In the genomic region with DNA sequence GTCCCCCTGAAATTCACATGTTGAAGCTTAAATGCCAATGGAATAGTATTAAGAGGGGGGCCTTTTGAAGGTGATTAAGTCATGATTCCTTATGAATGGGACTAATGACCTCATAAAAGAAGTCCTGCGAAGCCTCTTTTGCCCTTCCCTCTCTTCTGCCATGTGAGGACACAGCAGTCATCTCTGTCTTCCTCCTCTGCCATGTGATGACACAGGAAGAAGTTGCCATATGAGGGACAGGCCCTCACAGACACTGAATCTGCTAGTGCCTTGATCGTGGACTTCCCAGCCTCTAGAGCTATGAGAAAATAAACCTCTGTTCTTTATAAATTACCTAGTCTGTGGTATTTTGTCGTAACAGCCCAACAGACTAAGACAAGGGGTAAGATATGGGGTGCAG, we compare ENCODE assay signal across 19 cellular contexts.
A peak's percentile ranks its signal among the peaks of the same experiment; 100 is the strongest.
DNase-seq lines count a peak whose midpoint lies in the region; ATAC-seq lines count a peak whose summit lies in the region.
"Had no signal": no experiment of that assay in that cellular context is flagged by ENCODE, and none has a peak within 500 bp of the region (broad histone marks: within the 10 kb centered on the region; RNA-seq: fewer than 3 reads in every experiment).

No MANE protein-coding gene starts in this region.

- peaks cover 29% of the 10 kb centered on the region for H3K36me3 Mint-ChIP-seq in activated CD4-positive, alpha-beta memory T cell treated with anti-CD3 and anti-CD28 coated beads for 36 hours
- peaks cover 45% of the 10 kb centered on the region for H3K36me3 Mint-ChIP-seq in activated CD4-positive, alpha-beta memory T cell treated with anti-CD3 and anti-CD28 coated beads, Interleukin-2, amount 10 ng/mL, durations not matched to agents 7 days and 5 days (ENCODE audit: low read depth)
- H3K36me3 Mint-ChIP-seq in activated T-helper 1 cell treated with anti-CD3 and anti-CD28 coated beads, Interleukin-12 subunit alpha, Interleukin-12 subunit beta, Interleukin-2, Interleukin-4 antibody, amounts not matched to agents 30 ng/mL and 10 ng/mL and 1 ng/mL, durations not matched to agents 14 hours and 24 hours and 36 hours (ENCODE audit: low read depth), result peaks cover 24% of the 10 kb centered on the region
- peaks cover 11 to 39% (median 22%) of the 10 kb centered on the region in 5 donors for H3K36me3 Mint-ChIP-seq in naive thymus-derived CD4-positive, alpha-beta T cell

- H3K27me3 ChIP-seq in naive thymus-derived CD4-positive, alpha-beta T cell (ENCODE audit: control insufficient read depth in 2 of 2, insufficient read depth in 2 of 2, low read length in 2 of 2), result no peaks in the 10 kb centered on the region
- H3K27me3 ChIP-seq: BLaER1, MG63, Peyer's patch had no signal

- peaks cover 0 to 6% (median 0%) of the 10 kb centered on the region in 3 experiments for H3K36me3 ChIP-seq in naive thymus-derived CD4-positive, alpha-beta T cell (ENCODE audit: control insufficient read depth in 2 of 3, insufficient read depth in 3 of 3, low read length in 3 of 3)
- H3K36me3 ChIP-seq: BLaER1, MG63, Peyer's patch had no signal

- POLR2A ChIA-PET in activated CD4-positive, alpha-beta memory T cell treated with anti-CD3 and anti-CD28 coated beads for 36 hours (lab: Charles Lee), result interaction anchor here (1.1 to 1.3 kb wide), 2 partner anchors 13 to 23 kb away, joined by 3 read pairs; no protein-coding TSS in a partner anchor
- POLR2A ChIA-PET in activated CD4-positive, alpha-beta memory T cell treated with anti-CD3 and anti-CD28 coated beads, Interleukin-2, amount 10 ng/mL, durations not matched to agents 7 days and 5 days (lab: Charles Lee), result interaction anchor here (0.8 to 4.6 kb wide), 5 partner anchors 12 to 46 kb away, joined by 3 to 26 read pairs (median 4); no protein-coding TSS in a partner anchor
- POLR2A ChIA-PET in naive thymus-derived CD4-positive, alpha-beta T cell (lab: Charles Lee), result interaction anchor here (0.6 to 1.3 kb wide), 4 partner anchors 21 to 84 kb away, joined by 3 to 4 read pairs (median 3); no protein-coding TSS in a partner anchor

- peak; percentile 19 for DNase-seq in activated CD4-positive, alpha-beta memory T cell treated with anti-CD3 and anti-CD28 coated beads for 36 hours
- DNase-seq in activated CD4-positive, alpha-beta memory T cell treated with anti-CD3 and anti-CD28 coated beads, Interleukin-2, amount 10 ng/mL, durations not matched to agents 7 days and 5 days, result no peak
- DNase-seq in CD1c-positive myeloid dendritic cell (ENCODE audit: extremely low spot score), result peak; percentile 47
- DNase-seq in activated T-helper 1 cell treated with anti-CD3 and anti-CD28 coated beads, Interleukin-12 subunit alpha, Interleukin-12 subunit beta, Interleukin-2, Interleukin-4 antibody, amounts not matched to agents 30 ng/mL and 10 ng/mL and 1 ng/mL, durations not matched to agents 14 hours and 24 hours and 36 hours (ENCODE audit: low spot score), result no peak
- no peak for DNase-seq in naive thymus-derived CD4-positive, alpha-beta T cell
- no peak for DNase-seq in kidney glomerular epithelial cell (lab: John Stamatoyannopoulos, UW)
- DNase-seq: 8988T, H7, MG63, NCI-H1092, NCI-H2227 treated with DMSO at 0.1 percent for 48 hours, NCI-H524, Peyer's patch had no signal

- H3K9me3 ChIP-seq in naive thymus-derived CD4-positive, alpha-beta T cell (ENCODE audit: control insufficient read depth in 2 of 3, low read length in 3 of 3), result peaks cover 0 to 8% (median 0%) of the 10 kb centered on the region in 3 experiments
- H3K9me3 ChIP-seq: MG63, Peyer's patch had no signal

- intact Hi-C loops in activated CD4-positive, alpha-beta memory T cell treated with anti-CD3 and anti-CD28 coated beads for 36 hours (cut with micrococcal nuclease), result no loop called here
- intact Hi-C loops in activated T-helper 1 cell treated with anti-CD3 and anti-CD28 coated beads, Interleukin-12 subunit alpha, Interleukin-12 subunit beta, Interleukin-2, Interleukin-4 antibody, amounts not matched to agents 30 ng/mL and 10 ng/mL and 1 ng/mL, durations not matched to agents 14 hours and 24 hours and 36 hours (cut with micrococcal nuclease), result no loop called here
- intact Hi-C loops in naive thymus-derived CD4-positive, alpha-beta T cell (cut with micrococcal nuclease), result no loop called here

- H3K27ac Mint-ChIP-seq in activated CD4-positive, alpha-beta memory T cell treated with anti-CD3 and anti-CD28 coated beads for 36 hours, result no peak overlapping the region
- H3K27ac Mint-ChIP-seq in activated CD4-positive, alpha-beta memory T cell treated with anti-CD3 and anti-CD28 coated beads, Interleukin-2, amount 10 ng/mL, durations not matched to agents 7 days and 5 days, result no peak overlapping the region
- H3K27ac Mint-ChIP-seq in activated T-helper 1 cell treated with anti-CD3 and anti-CD28 coated beads, Interleukin-12 subunit alpha, Interleukin-12 subunit beta, Interleukin-2, Interleukin-4 antibody, amounts not matched to agents 30 ng/mL and 10 ng/mL and 1 ng/mL, durations not matched to agents 14 hours and 24 hours and 36 hours, result peak overlapping the region; percentile 6
- H3K27ac Mint-ChIP-seq in naive thymus-derived CD4-positive, alpha-beta T cell, result peak overlapping the region in 2 of 9 donors; percentile 23 to 76

- H3K27me3 Mint-ChIP-seq in activated CD4-positive, alpha-beta memory T cell treated with anti-CD3 and anti-CD28 coated beads for 36 hours, result no peaks in the 10 kb centered on the region
- no peaks in the 10 kb centered on the region for H3K27me3 Mint-ChIP-seq in activated CD4-positive, alpha-beta memory T cell treated with anti-CD3 and anti-CD28 coated beads, Interleukin-2, amount 10 ng/mL, durations not matched to agents 7 days and 5 days
- peaks cover 2% of the 10 kb centered on the region for H3K27me3 Mint-ChIP-seq in activated T-helper 1 cell treated with anti-CD3 and anti-CD28 coated beads, Interleukin-12 subunit alpha, Interleukin-12 subunit beta, Interleukin-2, Interleukin-4 antibody, amounts not matched to agents 30 ng/mL and 10 ng/mL and 1 ng/mL, durations not matched to agents 14 hours and 24 hours and 36 hours (ENCODE audit: insufficient read depth)
- H3K27me3 Mint-ChIP-seq in naive thymus-derived CD4-positive, alpha-beta T cell, result no peaks in the 10 kb centered on the region

- no peak overlapping the region for H3K4me3 ChIP-seq in naive thymus-derived CD4-positive, alpha-beta T cell (ENCODE audit: low read length)
- H3K4me3 ChIP-seq: BLaER1, MG63, Peyer's patch had no signal

- ATAC-seq in naive thymus-derived CD4-positive, alpha-beta T cell, result peak; percentile 36
- ATAC-seq in GM19452 (IDR thresholded peaks at IDR 0.05; ENCODE audit: unreplicated experiment) (no peak), GM21390 (IDR thresholded peaks at IDR 0.05; ENCODE audit: unreplicated experiment) (no peak)
- ATAC-seq: HepG2, Right ventricle myocardium inferior had no signal

- peaks cover 12% of the 10 kb centered on the region for H3K9me3 Mint-ChIP-seq in activated CD4-positive, alpha-beta memory T cell treated with anti-CD3 and anti-CD28 coated beads for 36 hours
- peaks cover 14% of the 10 kb centered on the region for H3K9me3 Mint-ChIP-seq in activated CD4-positive, alpha-beta memory T cell treated with anti-CD3 and anti-CD28 coated beads, Interleukin-2, amount 10 ng/mL, durations not matched to agents 7 days and 5 days
- peaks cover 16% of the 10 kb centered on the region for H3K9me3 Mint-ChIP-seq in activated T-helper 1 cell treated with anti-CD3 and anti-CD28 coated beads, Interleukin-12 subunit alpha, Interleukin-12 subunit beta, Interleukin-2, Interleukin-4 antibody, amounts not matched to agents 30 ng/mL and 10 ng/mL and 1 ng/mL, durations not matched to agents 14 hours and 24 hours and 36 hours
- H3K9me3 Mint-ChIP-seq in naive thymus-derived CD4-positive, alpha-beta T cell, result peaks cover 0 to 17% (median 3%) of the 10 kb centered on the region in 11 donors

- no peak overlapping the region for H3K27ac ChIP-seq in naive thymus-derived CD4-positive, alpha-beta T cell (ENCODE audit: low read depth, low read length)
- H3K27ac ChIP-seq: BLaER1, KMS-11, Peyer's patch had no signal

- CTCF ChIA-PET in activated CD4-positive, alpha-beta memory T cell treated with anti-CD3 and anti-CD28 coated beads for 36 hours (lab: Charles Lee), result interaction anchor here (0.6 to 1.9 kb wide), 2 partner anchors 12 to 153 kb away, joined by 3 to 6 read pairs; no protein-coding TSS in a partner anchor
- CTCF ChIA-PET in activated CD4-positive, alpha-beta memory T cell treated with anti-CD3 and anti-CD28 coated beads, Interleukin-2, amount 10 ng/mL, durations not matched to agents 7 days and 5 days (lab: Charles Lee), result interaction anchor here (0.8 kb wide), 1 partner anchor 12 kb away, joined by 3 read pairs; no protein-coding TSS in a partner anchor
- CTCF ChIA-PET in naive thymus-derived CD4-positive, alpha-beta T cell (lab: Charles Lee), result no interaction called here

- H3K4me3 Mint-ChIP-seq in activated CD4-positive, alpha-beta memory T cell treated with anti-CD3 and anti-CD28 coated beads for 36 hours, result no peak overlapping the region
- no peak overlapping the region for H3K4me3 Mint-ChIP-seq in activated CD4-positive, alpha-beta memory T cell treated with anti-CD3 and anti-CD28 coated beads, Interleukin-2, amount 10 ng/mL, durations not matched to agents 7 days and 5 days
- H3K4me3 Mint-ChIP-seq in activated T-helper 1 cell treated with anti-CD3 and anti-CD28 coated beads, Interleukin-12 subunit alpha, Interleukin-12 subunit beta, Interleukin-2, Interleukin-4 antibody, amounts not matched to agents 30 ng/mL and 10 ng/mL and 1 ng/mL, durations not matched to agents 14 hours and 24 hours and 36 hours, result no peak overlapping the region
- H3K4me3 Mint-ChIP-seq in naive thymus-derived CD4-positive, alpha-beta T cell, result no peak overlapping the region

- H3K4me1 Mint-ChIP-seq in activated CD4-positive, alpha-beta memory T cell treated with anti-CD3 and anti-CD28 coated beads for 36 hours (ENCODE audit: low read depth), result peaks cover 30% of the 10 kb centered on the region
- H3K4me1 Mint-ChIP-seq in activated CD4-positive, alpha-beta memory T cell treated with anti-CD3 and anti-CD28 coated beads, Interleukin-2, amount 10 ng/mL, durations not matched to agents 7 days and 5 days, result peaks cover 33% of the 10 kb centered on the region
- peaks cover 38% of the 10 kb centered on the region for H3K4me1 Mint-ChIP-seq in activated T-helper 1 cell treated with anti-CD3 and anti-CD28 coated beads, Interleukin-12 subunit alpha, Interleukin-12 subunit beta, Interleukin-2, Interleukin-4 antibody, amounts not matched to agents 30 ng/mL and 10 ng/mL and 1 ng/mL, durations not matched to agents 14 hours and 24 hours and 36 hours (ENCODE audit: low read depth)
- peaks cover 11 to 43% (median 32%) of the 10 kb centered on the region in 7 donors for H3K4me1 Mint-ChIP-seq in naive thymus-derived CD4-positive, alpha-beta T cell

- peaks cover 0 to 4% of the 10 kb centered on the region in 2 donors for H3K4me1 ChIP-seq in naive thymus-derived CD4-positive, alpha-beta T cell (ENCODE audit: control insufficient read depth in 2 of 2, insufficient read depth in 2 of 2, low read length in 2 of 2)
- H3K4me1 ChIP-seq: BLaER1 had no signal

Comparison
In these comparisons a context has a peak if more than half of its experiments do, and no peak if none do; other contexts are left out.
1. DNase-seq: peak in activated CD4-positive, alpha-beta memory T cell treated with anti-CD3 and anti-CD28 coated beads for 36 hours (single experiment) and CD1c-positive myeloid dendritic cell (single experiment); none in activated CD4-positive, alpha-beta memory T cell treated with anti-CD3 and anti-CD28 coated beads, Interleukin-2, amount 10 ng/mL, durations not matched to agents 7 days and 5 days (single experiment), activated T-helper 1 cell treated with anti-CD3 and anti-CD28 coated beads, Interleukin-12 subunit alpha, Interleukin-12 subunit beta, Interleukin-2, Interleukin-4 antibody, amounts not matched to agents 30 ng/mL and 10 ng/mL and 1 ng/mL, durations not matched to agents 14 hours and 24 hours and 36 hours (single experiment), naive thymus-derived CD4-positive, alpha-beta T cell (0 of 9) and kidney glomerular epithelial cell (single experiment).